ENCODE assay signal across 2 cellular contexts in genomic region chr21:43903451-43904091, GRCh38.
A peak's percentile ranks its signal among the peaks of the same experiment; 100 is the strongest.
TF ChIP-seq lines count a peak whose summit lies in the region.

No MANE protein-coding gene starts in this region.

TF ChIP-seq in HEK293, 187 proteins besides CTCF, POLR2A, EP300 and RAD21:
- TF ChIP-seq PRDM10 (tag by site-specific recombination; IDR thresholded peaks at IDR 0.05), result no peak
- TF ChIP-seq ZNF521 (tag by site-specific recombination; IDR thresholded peaks at IDR 0.05), result no peak
- TF ChIP-seq ZBTB44 (tag by site-specific recombination; IDR thresholded peaks at IDR 0.05), result peak; percentile 38; the same call in 1 of the 2 replicates

TF ChIP-seq in HepG2, 621 proteins besides CTCF, POLR2A, EP300 and RAD21:
- TF ChIP-seq ZBTB38 (CRISPR knock-in tag; IDR thresholded peaks at IDR 0.05) (peak; percentile 68), ZBTB46 (CRISPR knock-in tag; IDR thresholded peaks at IDR 0.05; ENCODE audit: borderline replicate concordance) (no peak)
